30 cellular contexts compared by ENCODE assay signal in the genomic region with DNA sequence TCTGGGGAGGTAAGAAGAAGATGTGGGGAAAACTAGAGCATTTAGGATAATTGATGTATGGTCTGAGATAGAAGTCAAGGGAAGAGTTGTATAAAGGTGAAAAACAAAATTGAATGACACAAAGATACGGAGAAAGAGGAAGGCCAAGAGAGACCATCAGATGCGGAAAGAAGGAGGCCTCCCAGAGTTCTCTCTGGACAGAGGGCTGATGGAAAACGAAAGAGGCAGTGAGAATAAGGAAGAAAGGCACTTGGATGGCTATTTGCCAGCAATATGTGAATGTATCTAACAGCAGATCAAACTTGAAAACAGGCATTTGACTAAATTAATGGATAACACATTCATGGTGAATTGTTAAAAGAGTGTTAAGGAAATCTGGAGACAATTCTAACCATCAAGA. TPM values are rescaled to one million over a fixed set of nuclear protein-coding genes. Genes with fewer than 3 reads are reported as not detected.
DNase-seq lines count a peak whose midpoint lies in the region; ATAC-seq and TF ChIP-seq lines count a peak whose summit lies in the region.
"Had no signal": no experiment of that assay in that cellular context is flagged by ENCODE, and none has a peak within 500 bp of the region (broad histone marks: within the 10 kb centered on the region; RNA-seq: fewer than 3 reads in every experiment).

No MANE protein-coding gene starts in this region.

- TF ChIP-seq CTCF in lower lobe of right lung (IDR thresholded peaks at IDR 0.05) (no peak), stomach (IDR thresholded peaks at IDR 0.05) (no peak)

- H3K36me3 ChIP-seq in lower lobe of right lung: no peaks in the 10 kb centered on the region
- no peaks in the 10 kb centered on the region for H3K36me3 ChIP-seq in stomach
- H3K36me3 ChIP-seq: brain microvascular endothelial cell, heart left ventricle, tibial artery, WERI-Rb-1 had no signal

- no peaks in the 10 kb centered on the region for H3K9me3 Mint-ChIP-seq in activated CD4-positive, alpha-beta T cell treated with anti-CD3 and anti-CD28 coated beads, Interleukin-2, amount 10 ng/mL, durations not matched to agents 24 days and 14 days
- H3K9me3 Mint-ChIP-seq: CD8-positive, alpha-beta T cell; memory B cell; stimulated activated naive CD8-positive, alpha-beta T cell treated with anti-CD3 and anti-CD28 coated beads, Interleukin-15, amount 100 ng/mL, for 72 hours had no signal

- H3K36me3 Mint-ChIP-seq in activated CD4-positive, alpha-beta T cell treated with anti-CD3 and anti-CD28 coated beads, Interleukin-2, amount 10 ng/mL, durations not matched to agents 24 days and 14 days (ENCODE audit: low read depth): peaks cover 1% of the 10 kb centered on the region
- H3K36me3 Mint-ChIP-seq: memory B cell had no signal

- no peak overlapping the region for H3K4me3 Mint-ChIP-seq in activated CD4-positive, alpha-beta T cell treated with anti-CD3 and anti-CD28 coated beads, Interleukin-2, amount 10 ng/mL, durations not matched to agents 24 days and 14 days
- H3K4me3 Mint-ChIP-seq: CD8-positive, alpha-beta T cell; memory B cell; stimulated activated naive CD8-positive, alpha-beta T cell treated with anti-CD3 and anti-CD28 coated beads, Interleukin-15, amount 100 ng/mL, for 72 hours had no signal

- H3K27ac ChIP-seq in lower lobe of right lung: peak overlapping the region; percentile 51
- peak overlapping the region in 3 of 5 donors; percentile 32 to 57 (median 47) for H3K27ac ChIP-seq in stomach
- H3K27ac ChIP-seq: brain microvascular endothelial cell, GM23248, tibial artery, WERI-Rb-1 had no signal

- WGBS in stomach, 5 donors: 73 to 79% (median 76%) methylated on average over 3 of the region's 3 CpGs

- intact Hi-C loops in activated CD4-positive, alpha-beta T cell treated with anti-CD3 and anti-CD28 coated beads, Interleukin-2, amount 10 ng/mL, durations not matched to agents 24 days and 14 days (cut with micrococcal nuclease): no loop called here
- intact Hi-C loops in lower lobe of right lung (cut with DNase I): no loop called here
- intact Hi-C loops in stomach (cut with DNase I; ENCODE audit: low total_unique reads): no loop called here

- H3K9me3 ChIP-seq in lower lobe of right lung (no peaks in the 10 kb centered on the region), stomach (no peaks in the 10 kb centered on the region)
- H3K9me3 ChIP-seq: heart left ventricle, SK-N-SH, tibial artery had no signal

- DNase-seq in activated CD4-positive, alpha-beta T cell treated with anti-CD3 and anti-CD28 coated beads, Interleukin-2, amount 10 ng/mL, durations not matched to agents 24 days and 14 days: peak; percentile 37
- no peak for DNase-seq in activated CD4-positive, alpha-beta T cell treated with anti-CD3 and anti-CD28 coated beads, Interleukin-2, amount 50 U/mL, for 1 hour
- DNase-seq in SIG-M5 treated with dmso at 0.1 percent for 504 hours (lab: John Stamatoyannopoulos, UW; ENCODE audit: unreplicated experiment): peak; percentile 84
- no peak for DNase-seq in lower lobe of right lung
- no peak for DNase-seq in stomach
- DNase-seq in HuH-7.5 (ENCODE audit: low spot score): no peak
- no peak for DNase-seq in erythroblast (lab: John Stamatoyannopoulos, UW)
- DNase-seq: activated CD4-positive, alpha-beta T cell treated with anti-CD3 and anti-CD28 coated beads for 48 hours; activated naive CD4-positive, alpha-beta T cell; activated T-cell treated with anti-CD3 and anti-CD28 coated beads, Interleukin-2, amount 50 U/mL, for 48 hours; brain microvascular endothelial cell; CD8-positive, alpha-beta T cell; DMS 273 treated with DMSO at 0.1 percent for 48 hours; EL; Karpas-422; NCI-H1105 treated with DMSO at 0.1 percent for 48 hours; NCI-H2081; NCI-H226; OCI-M1; SK-N-SH; stimulated activated naive CD8-positive, alpha-beta T cell treated with anti-CD3 and anti-CD28 coated beads, Interleukin-15, amount 100 ng/mL, for 72 hours; WERI-Rb-1 had no signal

- no peak overlapping the region for H3K27ac Mint-ChIP-seq in activated CD4-positive, alpha-beta T cell treated with anti-CD3 and anti-CD28 coated beads, Interleukin-2, amount 10 ng/mL, durations not matched to agents 24 days and 14 days
- H3K27ac Mint-ChIP-seq: CD8-positive, alpha-beta T cell; memory B cell; progenitor cell of endocrine pancreas; stimulated activated naive CD8-positive, alpha-beta T cell treated with anti-CD3 and anti-CD28 coated beads, Interleukin-15, amount 100 ng/mL, for 72 hours had no signal

- ATAC-seq in lower lobe of right lung (no peak), GM18498 (IDR thresholded peaks at IDR 0.05; ENCODE audit: unreplicated experiment) (no peak)
- ATAC-seq: CD8-positive, alpha-beta T cell; GM12878; stimulated activated naive CD8-positive, alpha-beta T cell treated with anti-CD3 and anti-CD28 coated beads, Interleukin-15, amount 100 ng/mL, for 72 hours had no signal

- peaks cover 16% of the 10 kb centered on the region for H3K4me1 Mint-ChIP-seq in activated CD4-positive, alpha-beta T cell treated with anti-CD3 and anti-CD28 coated beads, Interleukin-2, amount 10 ng/mL, durations not matched to agents 24 days and 14 days

- TF ChIP-seq POLR2A in stomach (IDR thresholded peaks at IDR 0.05) (no peak), erythroblast (IDR thresholded peaks at IDR 0.05; ENCODE audit: low read length) (no peak)

- no peaks in the 10 kb centered on the region for H3K27me3 ChIP-seq in lower lobe of right lung (ENCODE audit: low read depth)
- H3K27me3 ChIP-seq in stomach: peaks cover 0 to 12% (median 4%) of the 10 kb centered on the region in 3 donors

- no peak for TF ChIP-seq EP300 in stomach (IDR thresholded peaks at IDR 0.05)

- H3K4me3 ChIP-seq in lower lobe of right lung (no peak overlapping the region), stomach (no peak overlapping the region)
- H3K4me3 ChIP-seq: GM12878, GM23248, heart left ventricle, skin epidermis, tibial artery had no signal

- peaks cover 57% of the 10 kb centered on the region for H3K4me1 ChIP-seq in lower lobe of right lung
- peaks cover 0 to 54% (median 19%) of the 10 kb centered on the region in 4 donors for H3K4me1 ChIP-seq in stomach

- H3K27me3 Mint-ChIP-seq in activated CD4-positive, alpha-beta T cell treated with anti-CD3 and anti-CD28 coated beads, Interleukin-2, amount 10 ng/mL, durations not matched to agents 24 days and 14 days: peaks cover 14% of the 10 kb centered on the region
- H3K27me3 Mint-ChIP-seq: memory B cell had no signal

RNA-seq across cellular contexts. Expression of a gene that starts 2.4 kb away (rescaled TPM):
- total RNA-seq in activated CD4-positive, alpha-beta T cell treated with anti-CD3 and anti-CD28 coated beads, Interleukin-2, amount 10 ng/mL, durations not matched to agents 24 days and 14 days: 121 TPM in 2 replicates
- 112 TPM for total RNA-seq in lower lobe of right lung
- total RNA-seq in stomach: 100 to 1,000 TPM in 1 of 5 donors, 10 to 100 TPM in 3, 1 to 10 TPM in 1; 6.6 to 191 (median 19.7) TPM
- polyA plus RNA-seq in stomach: 1 to 10 TPM; 2.8 to 3.3 (median 2.9) TPM
- total RNA-seq: GM23248 had no signal
- polyA plus RNA-seq: GM23248, SK-N-SH had no signal

RNA-seq across cellular contexts. Expression of a gene that starts 33.4 kb away (rescaled TPM):
- total RNA-seq in activated CD4-positive, alpha-beta T cell treated with anti-CD3 and anti-CD28 coated beads, Interleukin-2, amount 10 ng/mL, durations not matched to agents 24 days and 14 days: 29.6 and 30.3 TPM in 2 replicates
- total RNA-seq in lower lobe of right lung (28.4 TPM), stomach (10 to 100 TPM in 4 of 5 donors, 1 to 10 TPM in 1; 9.3 to 59.7 (median 28.1) TPM)
- polyA plus RNA-seq in stomach: 10 to 100 TPM; 29.4 to 43.8 (median 34.7) TPM

Comparison
In these comparisons a context has a peak if more than half of its experiments do, and no peak if none do; other contexts are left out.
1. DNase-seq: peak in activated CD4-positive, alpha-beta T cell treated with anti-CD3 and anti-CD28 coated beads, Interleukin-2, amount 10 ng/mL, durations not matched to agents 24 days and 14 days (single experiment) and SIG-M5 treated with dmso at 0.1 percent for 504 hours (single experiment); none in activated CD4-positive, alpha-beta T cell treated with anti-CD3 and anti-CD28 coated beads, Interleukin-2, amount 50 U/mL, for 1 hour (single experiment), lower lobe of right lung (single experiment), stomach (single experiment), HuH-7.5 (single experiment) and erythroblast (0 of 2).